10 cellular contexts compared by ENCODE assay signal in the genomic region with DNA sequence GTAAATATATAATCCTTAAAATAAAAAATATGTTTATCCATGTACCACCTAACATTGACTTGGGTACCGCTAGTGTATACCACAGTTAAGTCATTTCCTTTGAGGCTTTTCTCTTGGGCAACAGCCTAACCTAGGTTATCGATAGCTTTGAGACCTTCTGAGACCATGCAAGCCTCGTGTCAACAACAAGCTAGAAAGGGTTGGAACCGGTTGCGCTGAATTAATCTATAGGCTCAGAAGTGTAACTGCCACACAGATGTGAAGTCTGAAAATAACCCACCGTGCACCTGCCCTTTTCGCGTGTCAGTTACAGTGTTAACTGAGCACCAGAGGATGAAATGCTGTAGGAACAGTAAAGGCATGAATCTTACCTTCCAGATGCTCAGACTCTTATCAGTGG. TPM values are rescaled to one million over a fixed set of nuclear protein-coding genes. Genes with fewer than 3 reads are reported as not detected.
DNase-seq lines count a peak whose midpoint lies in the region; ATAC-seq and FAIRE-seq lines count a peak whose summit lies in the region.
"Had no signal": no experiment of that assay in that cellular context is flagged by ENCODE, and none has a peak within 500 bp of the region (broad histone marks: within the 10 kb centered on the region; RNA-seq: fewer than 3 reads in every experiment).

No MANE protein-coding gene starts in this region.

- H3K36me3 Mint-ChIP-seq in T-cell = peaks cover 41% of the 10 kb centered on the region

- CTCF ChIA-PET in T-cell (lab: Charles Lee) = interaction anchor here (0.6 to 1.3 kb wide), 4 partner anchors 32 to 65 kb away, joined by 3 to 5 read pairs (median 4); no protein-coding TSS in a partner anchor

- no peak for FAIRE-seq in urothelium cell line (lab: Jason Lieb, UNC)

- H3K23ac ChIP-seq in mesendoderm (ENCODE audit: low read length) = no peak overlapping the region

- no peak overlapping the region for H2AK5ac ChIP-seq in mesendoderm (ENCODE audit: low read length)

- no peak overlapping the region for H2BK15ac ChIP-seq in mesendoderm (replicated peaks; ENCODE audit: low read depth)

- H3K27ac ChIP-seq in thymus (ENCODE audit: low read depth) (peak overlapping the region; percentile 72), mesendoderm (ENCODE audit: low read depth, low read length) (no peak overlapping the region)

- no peaks in the 10 kb centered on the region for H3K79me1 ChIP-seq in mesendoderm (ENCODE audit: low read length)

- ATAC-seq in HG03025 (IDR thresholded peaks at IDR 0.05; ENCODE audit: low FRiP score, unreplicated experiment) (peak; percentile 81), T-cell (replicated peaks in 1 of 4) (peak; percentile 77 to 93 (median 78))

- H3K27me3 ChIP-seq in thymus (ENCODE audit: control insufficient read depth, insufficient read depth) (no peaks in the 10 kb centered on the region), mesendoderm (ENCODE audit: insufficient read depth, low read length, poor library complexity) (no peaks in the 10 kb centered on the region)

- peak; percentile 19 for DNase-seq in stimulated activated CD4-positive, alpha-beta T cell treated with anti-CD3 and anti-CD28 coated beads, Interleukin-4, amount 100 ng/mL, for 24 hours
- no peak for DNase-seq in stimulated activated CD4-positive, alpha-beta T cell treated with anti-CD3 and anti-CD28 coated beads, Interleukin-15, amount 100 ng/mL, for 24 hours
- DNase-seq in T-cell = peak in 23 of 34 experiments; percentile 2 to 46 (median 17)
- DNase-seq in mesendoderm = no peak
- DNase-seq in urothelium cell line (ENCODE audit: low spot score) = no peak
- no peak for DNase-seq in NCI-H774 (lab: John Stamatoyannopoulos, UW)
- DNase-seq: stimulated activated CD8-positive, alpha-beta memory T cell treated with anti-CD3 and anti-CD28 coated beads, Interleukin-4, amount 100 ng/mL, for 48 hours had no signal

- H2BK120ac ChIP-seq in mesendoderm (ENCODE audit: low read depth, low read length) = no peak overlapping the region

- H4K8ac ChIP-seq in mesendoderm (ENCODE audit: low read depth, low read length) = no peak overlapping the region

- H3K56ac ChIP-seq in mesendoderm (ENCODE audit: low read length) = no peak overlapping the region

- H3K4me1 Mint-ChIP-seq in T-cell = peaks cover 59 to 78% (median 66%) of the 10 kb centered on the region in 3 donors

- H3K27ac Mint-ChIP-seq in T-cell = peak overlapping the region; percentile 86 to 87

- no peaks in the 10 kb centered on the region for H3K27me3 Mint-ChIP-seq in T-cell

- H3K36me3 ChIP-seq in thymus (ENCODE audit: control insufficient read depth, insufficient read depth) (peaks cover 5% of the 10 kb centered on the region), mesendoderm (ENCODE audit: control insufficient read depth, insufficient read depth, low read length) (no peaks in the 10 kb centered on the region)

- no peak overlapping the region for H3K18ac ChIP-seq in mesendoderm (ENCODE audit: low read length)

- 11% methylated on average over 8 of the region's 8 CpGs for WGBS in thymus
- WGBS in mesendoderm (ENCODE audit: extremely low coverage, insufficient coverage, low lambda C conversion rate) = no CpG with 5 or more reads among the region's 8 CpGs

- H3K9ac ChIP-seq in mesendoderm (ENCODE audit: low read length) = no peak overlapping the region

- H3K4me3 ChIP-seq in thymus (ENCODE audit: low read length) (no peak overlapping the region), mesendoderm (ENCODE audit: low read length) (no peak overlapping the region)

- POLR2A ChIA-PET in T-cell (lab: Charles Lee) = interaction anchor here in 1 of 2 donors (0.6 to 1.0 kb wide), 2 partner anchors 89 to 286 kb away, joined by 3 to 4 read pairs; no protein-coding TSS in a partner anchor

- H2BK5ac ChIP-seq in mesendoderm (ENCODE audit: low read length) = no peak overlapping the region

- peaks cover 19% of the 10 kb centered on the region for H3K4me1 ChIP-seq in thymus (ENCODE audit: control insufficient read depth, insufficient read depth, low read length)
- no peaks in the 10 kb centered on the region for H3K4me1 ChIP-seq in mesendoderm (ENCODE audit: control insufficient read depth, low read depth, low read length)

- no peaks in the 10 kb centered on the region for H3K79me2 ChIP-seq in mesendoderm (ENCODE audit: control insufficient read depth, insufficient read depth, low read length)

- no peak overlapping the region for H3K4me2 ChIP-seq in mesendoderm (ENCODE audit: low read length)

- no peaks in the 10 kb centered on the region for H3K9me3 ChIP-seq in thymus (ENCODE audit: control insufficient read depth)

- H3K4me3 Mint-ChIP-seq in T-cell = peak overlapping the region in 2 of 3 donors; percentile 3 to 33
- H3K4me3 Mint-ChIP-seq: neural crest cell had no signal

- H3K4ac ChIP-seq in mesendoderm (ENCODE audit: low read depth, low read length) = no peak overlapping the region

- no peak overlapping the region for H4K5ac ChIP-seq in mesendoderm (ENCODE audit: low read length)

- peaks cover 0 to 1% (median 1%) of the 10 kb centered on the region in 3 donors for H3K9me3 Mint-ChIP-seq in T-cell
- H3K9me3 Mint-ChIP-seq: neural crest cell had no signal

RNA-seq across cellular contexts. Expression of a gene that starts 59.8 kb away (rescaled TPM):
- total RNA-seq in T-cell = 10 to 100 TPM; 34.0 to 75.5 (median 42.5) TPM
- polyA plus RNA-seq in thymus = 11.3 TPM
- 2.1 TPM for polyA plus RNA-seq in mesendoderm (2013, experiment 1 of 2)
- 2.0 TPM for polyA plus RNA-seq in mesendoderm (2013, experiment 2 of 2)

Comparison
In these comparisons a context has a peak if more than half of its experiments do, and no peak if none do; other contexts are left out.
1. DNase-seq: peak in stimulated activated CD4-positive, alpha-beta T cell treated with anti-CD3 and anti-CD28 coated beads, Interleukin-4, amount 100 ng/mL, for 24 hours (single experiment) and T-cell (23 of 34); none in stimulated activated CD4-positive, alpha-beta T cell treated with anti-CD3 and anti-CD28 coated beads, Interleukin-15, amount 100 ng/mL, for 24 hours (single experiment), mesendoderm (single experiment), urothelium cell line (single experiment) and NCI-H774 (single experiment).